1 cellular context compared by ENCODE assay signal in genomic region chr12:94148841-94149780, GRCh38.
TF ChIP-seq lines count a peak whose summit lies in the region.

No MANE protein-coding gene starts in this region.

TF ChIP-seq in HEK293, 187 proteins besides CTCF, POLR2A, EP300 and RAD21 (continued from another document and continues in another):
- TF ChIP-seq ZNF10 (tag by site-specific recombination; IDR thresholded peaks at IDR 0.05) (peak; percentile 8; the same call in 1 of the 2 replicates), GLIS1 (tag by site-specific recombination; IDR thresholded peaks at IDR 0.05) (peak; percentile 58; the same call in 1 of the 2 replicates), ZNF169 (tag by site-specific recombination; IDR thresholded peaks at IDR 0.05) (no peak), ZBTB7A (tag by site-specific recombination; IDR thresholded peaks at IDR 0.05; ENCODE audit: low read depth) (no peak), KLF1 (tag by site-specific recombination; IDR thresholded peaks at IDR 0.05) (no peak), ZNF132 (tag by site-specific recombination; IDR thresholded peaks at IDR 0.05; ENCODE audit: borderline replicate concordance) (no peak), WT1 (tag by site-specific recombination; IDR thresholded peaks at IDR 0.05) (no peak), ZNF776 (tag by site-specific recombination; IDR thresholded peaks at IDR 0.05; ENCODE audit: borderline replicate concordance) (no peak), ZSCAN30 (tag by site-specific recombination; IDR thresholded peaks at IDR 0.05) (peak; percentile 81), ZNF560 (tag by site-specific recombination; IDR thresholded peaks at IDR 0.05; ENCODE audit: borderline replicate concordance) (no peak), ZNF677 (tag by site-specific recombination; IDR thresholded peaks at IDR 0.05) (no peak), ZNF670 (tag by site-specific recombination; IDR thresholded peaks at IDR 0.05; ENCODE audit: low read depth) (no peak), ZNF157 (tag by site-specific recombination; IDR thresholded peaks at IDR 0.05) (no peak), ZNF19 (tag by site-specific recombination; IDR thresholded peaks at IDR 0.05; ENCODE audit: low read depth) (no peak), ZNF624 (tag by site-specific recombination; IDR thresholded peaks at IDR 0.05) (no peak), ZIC2 (tag by site-specific recombination; IDR thresholded peaks at IDR 0.05) (no peak; the same call in 1 of the 2 replicates), ZBTB26 (tag by site-specific recombination; optimal IDR thresholded peaks at IDR 0.05) (peak; percentile 86), ZSCAN16 (tag by site-specific recombination; IDR thresholded peaks at IDR 0.05) (no peak), SCRT2 (tag by site-specific recombination; IDR thresholded peaks at IDR 0.05) (no peak), ZSCAN4 (tag by site-specific recombination; IDR thresholded peaks at IDR 0.05) (no peak), ZNF501 (tag by site-specific recombination; IDR thresholded peaks at IDR 0.05) (no peak), ZNF404 (tag by site-specific recombination; IDR thresholded peaks at IDR 0.05) (no peak), GLI4 (tag by site-specific recombination; IDR thresholded peaks at IDR 0.05) (no peak), ZNF664 (tag by site-specific recombination; IDR thresholded peaks at IDR 0.05) (no peak), ZNF175 (tag by site-specific recombination; IDR thresholded peaks at IDR 0.05) (no peak), ATF2 (tag by site-specific recombination; IDR thresholded peaks at IDR 0.05; ENCODE audit: low read depth) (no peak), ZNF223 (tag by site-specific recombination; IDR thresholded peaks at IDR 0.05) (peak; percentile 67), ZNF292 (tag by site-specific recombination; IDR thresholded peaks at IDR 0.05; ENCODE audit: borderline replicate concordance, low read depth) (no peak), ZNF629 (tag by site-specific recombination; IDR thresholded peaks at IDR 0.05) (no peak), ZNF184 (tag by site-specific recombination; IDR thresholded peaks at IDR 0.05) (no peak), SP3 (tag by site-specific recombination; IDR thresholded peaks at IDR 0.05) (no peak), PRDM6 (tag by site-specific recombination; IDR thresholded peaks at IDR 0.05) (no peak), ZFP3 (tag by site-specific recombination; IDR thresholded peaks at IDR 0.05; ENCODE audit: low read depth) (no peak), ZNF660 (tag by site-specific recombination; IDR thresholded peaks at IDR 0.05) (peak; percentile 66), ZNF530 (tag by site-specific recombination; IDR thresholded peaks at IDR 0.05; ENCODE audit: low read depth) (no peak), EGR2 (tag by site-specific recombination; IDR thresholded peaks at IDR 0.05; ENCODE audit: low read depth) (no peak), PRDM10 (tag by site-specific recombination; IDR thresholded peaks at IDR 0.05) (no peak)
- TF ChIP-seq, protein P1, sequence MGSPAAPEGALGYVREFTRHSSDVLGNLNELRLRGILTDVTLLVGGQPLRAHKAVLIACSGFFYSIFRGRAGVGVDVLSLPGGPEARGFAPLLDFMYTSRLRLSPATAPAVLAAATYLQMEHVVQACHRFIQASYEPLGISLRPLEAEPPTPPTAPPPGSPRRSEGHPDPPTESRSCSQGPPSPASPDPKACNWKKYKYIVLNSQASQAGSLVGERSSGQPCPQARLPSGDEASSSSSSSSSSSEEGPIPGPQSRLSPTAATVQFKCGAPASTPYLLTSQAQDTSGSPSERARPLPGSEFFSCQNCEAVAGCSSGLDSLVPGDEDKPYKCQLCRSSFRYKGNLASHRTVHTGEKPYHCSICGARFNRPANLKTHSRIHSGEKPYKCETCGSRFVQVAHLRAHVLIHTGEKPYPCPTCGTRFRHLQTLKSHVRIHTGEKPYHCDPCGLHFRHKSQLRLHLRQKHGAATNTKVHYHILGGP (tag by site-specific recombination; IDR thresholded peaks at IDR 0.05), result no peak
- TF ChIP-seq, protein P2, sequence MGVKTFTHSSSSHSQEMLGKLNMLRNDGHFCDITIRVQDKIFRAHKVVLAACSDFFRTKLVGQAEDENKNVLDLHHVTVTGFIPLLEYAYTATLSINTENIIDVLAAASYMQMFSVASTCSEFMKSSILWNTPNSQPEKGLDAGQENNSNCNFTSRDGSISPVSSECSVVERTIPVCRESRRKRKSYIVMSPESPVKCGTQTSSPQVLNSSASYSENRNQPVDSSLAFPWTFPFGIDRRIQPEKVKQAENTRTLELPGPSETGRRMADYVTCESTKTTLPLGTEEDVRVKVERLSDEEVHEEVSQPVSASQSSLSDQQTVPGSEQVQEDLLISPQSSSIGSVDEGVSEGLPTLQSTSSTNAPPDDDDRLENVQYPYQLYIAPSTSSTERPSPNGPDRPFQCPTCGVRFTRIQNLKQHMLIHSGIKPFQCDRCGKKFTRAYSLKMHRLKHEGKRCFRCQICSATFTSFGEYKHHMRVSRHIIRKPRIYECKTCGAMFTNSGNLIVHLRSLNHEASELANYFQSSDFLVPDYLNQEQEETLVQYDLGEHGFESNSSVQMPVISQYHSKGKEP (tag by site-specific recombination; IDR thresholded peaks at IDR 0.05), result no peak
- TF ChIP-seq, protein P3, sequence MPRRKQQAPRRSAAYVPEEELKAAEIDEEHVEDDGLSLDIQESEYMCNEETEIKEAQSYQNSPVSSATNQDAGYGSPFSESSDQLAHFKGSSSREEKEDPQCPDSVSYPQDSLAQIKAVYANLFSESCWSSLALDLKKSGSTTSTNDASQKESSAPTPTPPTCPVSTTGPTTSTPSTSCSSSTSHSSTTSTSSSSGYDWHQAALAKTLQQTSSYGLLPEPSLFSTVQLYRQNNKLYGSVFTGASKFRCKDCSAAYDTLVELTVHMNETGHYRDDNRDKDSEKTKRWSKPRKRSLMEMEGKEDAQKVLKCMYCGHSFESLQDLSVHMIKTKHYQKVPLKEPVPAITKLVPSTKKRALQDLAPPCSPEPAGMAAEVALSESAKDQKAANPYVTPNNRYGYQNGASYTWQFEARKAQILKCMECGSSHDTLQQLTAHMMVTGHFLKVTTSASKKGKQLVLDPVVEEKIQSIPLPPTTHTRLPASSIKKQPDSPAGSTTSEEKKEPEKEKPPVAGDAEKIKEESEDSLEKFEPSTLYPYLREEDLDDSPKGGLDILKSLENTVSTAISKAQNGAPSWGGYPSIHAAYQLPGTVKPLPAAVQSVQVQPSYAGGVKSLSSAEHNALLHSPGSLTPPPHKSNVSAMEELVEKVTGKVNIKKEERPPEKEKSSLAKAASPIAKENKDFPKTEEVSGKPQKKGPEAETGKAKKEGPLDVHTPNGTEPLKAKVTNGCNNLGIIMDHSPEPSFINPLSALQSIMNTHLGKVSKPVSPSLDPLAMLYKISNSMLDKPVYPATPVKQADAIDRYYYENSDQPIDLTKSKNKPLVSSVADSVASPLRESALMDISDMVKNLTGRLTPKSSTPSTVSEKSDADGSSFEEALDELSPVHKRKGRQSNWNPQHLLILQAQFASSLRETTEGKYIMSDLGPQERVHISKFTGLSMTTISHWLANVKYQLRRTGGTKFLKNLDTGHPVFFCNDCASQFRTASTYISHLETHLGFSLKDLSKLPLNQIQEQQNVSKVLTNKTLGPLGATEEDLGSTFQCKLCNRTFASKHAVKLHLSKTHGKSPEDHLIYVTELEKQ (tag by site-specific recombination; IDR thresholded peaks at IDR 0.05; ENCODE audit: borderline replicate concordance), result no peak
- TF ChIP-seq, protein P4, sequence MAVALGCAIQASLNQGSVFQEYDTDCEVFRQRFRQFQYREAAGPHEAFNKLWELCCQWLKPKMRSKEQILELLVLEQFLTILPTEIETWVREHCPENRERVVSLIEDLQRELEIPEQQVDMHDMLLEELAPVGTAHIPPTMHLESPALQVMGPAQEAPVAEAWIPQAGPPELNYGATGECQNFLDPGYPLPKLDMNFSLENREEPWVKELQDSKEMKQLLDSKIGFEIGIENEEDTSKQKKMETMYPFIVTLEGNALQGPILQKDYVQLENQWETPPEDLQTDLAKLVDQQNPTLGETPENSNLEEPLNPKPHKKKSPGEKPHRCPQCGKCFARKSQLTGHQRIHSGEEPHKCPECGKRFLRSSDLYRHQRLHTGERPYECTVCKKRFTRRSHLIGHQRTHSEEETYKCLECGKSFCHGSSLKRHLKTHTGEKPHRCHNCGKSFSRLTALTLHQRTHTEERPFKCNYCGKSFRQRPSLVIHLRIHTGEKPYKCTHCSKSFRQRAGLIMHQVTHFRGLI (tag by site-specific recombination; IDR thresholded peaks at IDR 0.05), result no peak
- TF ChIP-seq, protein P5, sequence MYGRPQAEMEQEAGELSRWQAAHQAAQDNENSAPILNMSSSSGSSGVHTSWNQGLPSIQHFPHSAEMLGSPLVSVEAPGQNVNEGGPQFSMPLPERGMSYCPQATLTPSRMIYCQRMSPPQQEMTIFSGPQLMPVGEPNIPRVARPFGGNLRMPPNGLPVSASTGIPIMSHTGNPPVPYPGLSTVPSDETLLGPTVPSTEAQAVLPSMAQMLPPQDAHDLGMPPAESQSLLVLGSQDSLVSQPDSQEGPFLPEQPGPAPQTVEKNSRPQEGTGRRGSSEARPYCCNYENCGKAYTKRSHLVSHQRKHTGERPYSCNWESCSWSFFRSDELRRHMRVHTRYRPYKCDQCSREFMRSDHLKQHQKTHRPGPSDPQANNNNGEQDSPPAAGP (tag by site-specific recombination; IDR thresholded peaks at IDR 0.05), result no peak
- TF ChIP-seq, protein P6, sequence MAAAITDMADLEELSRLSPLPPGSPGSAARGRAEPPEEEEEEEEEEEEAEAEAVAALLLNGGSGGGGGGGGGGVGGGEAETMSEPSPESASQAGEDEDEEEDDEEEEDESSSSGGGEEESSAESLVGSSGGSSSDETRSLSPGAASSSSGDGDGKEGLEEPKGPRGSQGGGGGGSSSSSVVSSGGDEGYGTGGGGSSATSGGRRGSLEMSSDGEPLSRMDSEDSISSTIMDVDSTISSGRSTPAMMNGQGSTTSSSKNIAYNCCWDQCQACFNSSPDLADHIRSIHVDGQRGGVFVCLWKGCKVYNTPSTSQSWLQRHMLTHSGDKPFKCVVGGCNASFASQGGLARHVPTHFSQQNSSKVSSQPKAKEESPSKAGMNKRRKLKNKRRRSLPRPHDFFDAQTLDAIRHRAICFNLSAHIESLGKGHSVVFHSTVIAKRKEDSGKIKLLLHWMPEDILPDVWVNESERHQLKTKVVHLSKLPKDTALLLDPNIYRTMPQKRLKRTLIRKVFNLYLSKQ (tag by site-specific recombination; IDR thresholded peaks at IDR 0.05; ENCODE audit: borderline replicate concordance), result no peak
